Comparison of ENCODE assay signal across 24 cellular contexts in genomic region chr17:82149401-82150099, GRCh38.
"Had no signal": no experiment of that assay in that cellular context is flagged by ENCODE, and none has a peak within 500 bp of the region (broad histone marks: within the 10 kb centered on the region; RNA-seq: fewer than 3 reads in every experiment).

No MANE protein-coding gene starts in this region.

- H3K4me3 ChIP-seq: cardiac muscle cell, Peyer's patch had no signal

- H3K27me3 ChIP-seq: brain microvascular endothelial cell, Peyer's patch had no signal

- H3K27me3 Mint-ChIP-seq: activated CD4-positive, alpha-beta memory T cell treated with anti-CD3 and anti-CD28 coated beads for 36 hours; activated CD4-positive, alpha-beta T cell treated with anti-CD3 and anti-CD28 coated beads, Interleukin-2, amount 10 ng/mL, durations not matched to agents 7 days and 5 days; activated naive CD8-positive, alpha-beta T cell had no signal

- H3K27ac Mint-ChIP-seq: activated CD4-positive, alpha-beta memory T cell treated with anti-CD3 and anti-CD28 coated beads for 36 hours; activated CD4-positive, alpha-beta T cell treated with anti-CD3 and anti-CD28 coated beads, Interleukin-2, amount 10 ng/mL, durations not matched to agents 7 days and 5 days; activated naive CD4-positive, alpha-beta T cell treated with anti-CD3 and anti-CD28 coated beads for 36 hours; activated naive CD8-positive, alpha-beta T cell had no signal

- H3K4me1 ChIP-seq: Peyer's patch had no signal

- H3K27ac ChIP-seq: brain microvascular endothelial cell, cardiac muscle cell, Peyer's patch, VCaP had no signal

- H3K4me3 Mint-ChIP-seq: activated CD4-positive, alpha-beta memory T cell treated with anti-CD3 and anti-CD28 coated beads for 36 hours; activated CD4-positive, alpha-beta T cell treated with anti-CD3 and anti-CD28 coated beads, Interleukin-2, amount 10 ng/mL, durations not matched to agents 7 days and 5 days; activated naive CD4-positive, alpha-beta T cell treated with anti-CD3 and anti-CD28 coated beads for 36 hours; activated naive CD8-positive, alpha-beta T cell; activated T-cell treated with anti-CD3 and anti-CD28 coated beads, Interleukin-2, amount 50 U/mL, for 4 hours had no signal

- H3K9me3 ChIP-seq: Peyer's patch had no signal

- FAIRE-seq: astrocyte had no signal

- H3K9me3 Mint-ChIP-seq: activated CD4-positive, alpha-beta memory T cell treated with anti-CD3 and anti-CD28 coated beads for 36 hours; activated CD4-positive, alpha-beta T cell treated with anti-CD3 and anti-CD28 coated beads, Interleukin-2, amount 10 ng/mL, durations not matched to agents 7 days and 5 days; activated naive CD4-positive, alpha-beta T cell treated with anti-CD3 and anti-CD28 coated beads for 36 hours; activated T-cell treated with anti-CD3 and anti-CD28 coated beads, Interleukin-2, amount 50 U/mL, for 4 hours had no signal

- H3K36me3 ChIP-seq: cardiac muscle cell, Peyer's patch had no signal

- ATAC-seq: activated T-cell treated with anti-CD3 and anti-CD28 coated beads, Interleukin-2, amount 50 U/mL, for 4 hours had no signal

- DNase-seq: activated CD4-positive, alpha-beta memory T cell treated with anti-CD3 and anti-CD28 coated beads for 36 hours; activated CD4-positive, alpha-beta T cell treated with anti-CD3 and anti-CD28 coated beads, Interleukin-2, amount 10 ng/mL, durations not matched to agents 7 days and 5 days; activated CD4-positive, CD25-positive, alpha-beta regulatory T cell; activated CD8-positive, alpha-beta memory T cell treated with anti-CD3 and anti-CD28 coated beads for 24 hours; activated gamma-delta T cell; activated naive CD4-positive, alpha-beta T cell treated with anti-CD3 and anti-CD28 coated beads for 36 hours; activated T-cell treated with anti-CD3 and anti-CD28 coated beads, Interleukin-2, amount 50 U/mL, for 4 hours; amygdala; brain microvascular endothelial cell; NCI-H1092; NCI-H1417; NCI-H1930; NCI-H2107; NCI-H2171 treated with DMSO at 0.1 percent for 48 hours; NCI-H226; NCI-H510A; NCI-H526 treated with DMSO at 0.1 percent for 48 hours; Peyer's patch; SHP77 treated with DMSO at 0.1 percent for 48 hours; T-helper 1 cell had no signal
